Comparison of ENCODE assay signal across 13 cellular contexts in the genomic region with DNA sequence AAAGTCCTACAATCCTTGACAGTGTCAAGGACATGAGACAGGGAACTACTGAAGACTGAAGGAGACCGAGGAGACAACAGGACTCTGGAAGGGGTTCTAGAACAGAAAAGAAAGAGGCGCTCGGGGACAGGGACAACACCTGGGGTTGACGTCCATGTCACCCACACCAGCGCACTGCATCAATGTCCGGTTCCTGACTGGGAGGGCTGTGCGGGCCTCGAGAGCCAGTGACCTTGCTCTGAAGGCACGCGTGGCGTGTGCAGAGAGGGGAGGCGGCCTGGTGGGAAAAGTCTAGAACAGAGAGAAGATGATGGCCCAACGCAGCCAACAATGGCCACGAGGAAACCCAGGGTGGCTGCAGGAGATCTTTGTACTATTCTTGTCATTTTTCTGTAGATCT. TPM values are rescaled to one million over a fixed set of nuclear protein-coding genes. Genes with fewer than 3 reads are reported as not detected.
DNase-seq lines count a peak whose midpoint lies in the region; ATAC-seq and TF ChIP-seq lines count a peak whose summit lies in the region.
"Had no signal": no experiment of that assay in that cellular context is flagged by ENCODE, and none has a peak within 500 bp of the region (broad histone marks: within the 10 kb centered on the region; RNA-seq: fewer than 3 reads in every experiment).

No MANE protein-coding gene starts in this region.

- peaks cover 24% of the 10 kb centered on the region for H3K36me3 Mint-ChIP-seq in neural crest cell (ENCODE audit: low read depth)

- H3K4me1 Mint-ChIP-seq in neural crest cell: peaks cover 32% of the 10 kb centered on the region

- H2AFZ ChIP-seq in Loucy (ENCODE audit: low read length): no peak overlapping the region

- H3K27me3 Mint-ChIP-seq in neural crest cell (ENCODE audit: low read depth): no peaks in the 10 kb centered on the region

- no peak overlapping the region for H3K4me3 ChIP-seq in BLaER1 treated with 17β-estradiol and CSF1 and Interleukin-3, amounts not matched to agents 10 nM and 100 nM
- H3K4me3 ChIP-seq in Loucy (ENCODE audit: low read length, poor library complexity, severe bottlenecking): peak overlapping the region; percentile 34
- H3K4me3 ChIP-seq: HAP-1 had no signal

- peak overlapping the region; percentile 34 for H3K4me3 Mint-ChIP-seq in neural crest cell
- H3K4me3 Mint-ChIP-seq: CD8-positive, alpha-beta T cell had no signal

- H3K27ac ChIP-seq in BLaER1 treated with 17β-estradiol and CSF1 and Interleukin-3, amounts not matched to agents 10 nM and 100 nM: peak overlapping the region in 6 of 11 experiments; percentile 8 to 67 (median 30); a peak in 6 of 22 replicates

- no peak overlapping the region; a peak in 1 of 22 replicates for H3K9ac ChIP-seq in BLaER1 treated with 17β-estradiol and CSF1 and Interleukin-3, amounts not matched to agents 10 nM and 100 nM
- H3K9ac ChIP-seq in Loucy (ENCODE audit: low read depth, low read length, poor library complexity, severe bottlenecking): no peak overlapping the region

- peaks cover 0 to 62% (median 9%) of the 10 kb centered on the region in 11 experiments; a peak in 14 of 22 replicates for H4K20me1 ChIP-seq in BLaER1 treated with 17β-estradiol and CSF1 and Interleukin-3, amounts not matched to agents 10 nM and 100 nM
- peaks cover 30% of the 10 kb centered on the region for H4K20me1 ChIP-seq in Loucy (ENCODE audit: insufficient read depth, low read length, poor library complexity, severe bottlenecking)

- no peaks in the 10 kb centered on the region for H3K9me3 ChIP-seq in BLaER1 treated with 17β-estradiol and CSF1 and Interleukin-3, amounts not matched to agents 10 nM and 100 nM (replicated peaks in 1 of 11)
- H3K9me3 ChIP-seq in Loucy (ENCODE audit: insufficient read depth, low read depth, low read length): no peaks in the 10 kb centered on the region
- H3K9me3 ChIP-seq: HAP-1 had no signal

- peak overlapping the region in 10 of 11 experiments; percentile 53 to 78 (median 68); a peak in 16 of 22 replicates for H3K4me2 ChIP-seq in BLaER1 treated with 17β-estradiol and CSF1 and Interleukin-3, amounts not matched to agents 10 nM and 100 nM
- peak overlapping the region; percentile 58 for H3K4me2 ChIP-seq in Loucy (ENCODE audit: low read depth, low read length, poor library complexity, severe bottlenecking)

- peaks cover 74% of the 10 kb centered on the region for H3K79me2 ChIP-seq in Loucy (ENCODE audit: insufficient read depth, low read length)

- ATAC-seq in GM19467 (IDR thresholded peaks at IDR 0.05; ENCODE audit: unreplicated experiment): no peak
- ATAC-seq: CD8-positive, alpha-beta T cell; HepG2 had no signal

- no peak overlapping the region for H3K27ac Mint-ChIP-seq in neural crest cell (ENCODE audit: unreplicated experiment)
- H3K27ac Mint-ChIP-seq: CD8-positive, alpha-beta T cell had no signal

- H3F3A ChIP-seq in Loucy (ENCODE audit: low read depth): no peaks in the 10 kb centered on the region

- H3K27me3 ChIP-seq in BLaER1 treated with 17β-estradiol and CSF1 and Interleukin-3, amounts not matched to agents 10 nM and 100 nM: no peaks in the 10 kb centered on the region
- no peaks in the 10 kb centered on the region for H3K27me3 ChIP-seq in Loucy (ENCODE audit: insufficient read depth, low read length, poor library complexity, severe bottlenecking)

- H3K4me1 ChIP-seq in BLaER1 treated with 17β-estradiol and CSF1 and Interleukin-3, amounts not matched to agents 10 nM and 100 nM: peaks cover 63 to 80% (median 72%) of the 10 kb centered on the region in 10 experiments
- H3K4me1 ChIP-seq in Loucy (ENCODE audit: insufficient read depth, low read length, poor library complexity, severe bottlenecking): peaks cover 74% of the 10 kb centered on the region

- no peak for DNase-seq in neural crest cell (ENCODE audit: low read depth, low spot score)
- no peak for DNase-seq in NCI-H524 treated with DMSO at 0.1 percent for 48 hours (lab: John Stamatoyannopoulos, UW)
- DNase-seq in NAMALWA (ENCODE audit: low spot score): no peak
- DNase-seq in hepatic stellate cell (ENCODE audit: low spot score): no peak
- DNase-seq: CD8-positive, alpha-beta T cell; COR-L47; DND-41; GDM1 had no signal

- H3K9me3 Mint-ChIP-seq in neural crest cell: no peaks in the 10 kb centered on the region
- H3K9me3 Mint-ChIP-seq: CD8-positive, alpha-beta T cell had no signal

- no peak for TF ChIP-seq CTCF in Loucy (conservative IDR thresholded peaks at IDR 0.05; ENCODE audit: low read length)
- TF ChIP-seq CTCF in neural crest cell (conservative IDR thresholded peaks at IDR 0.05): no peak

- peaks cover 42 to 85% (median 68%) of the 10 kb centered on the region in 11 experiments for H3K36me3 ChIP-seq in BLaER1 treated with 17β-estradiol and CSF1 and Interleukin-3, amounts not matched to agents 10 nM and 100 nM
- H3K36me3 ChIP-seq in Loucy (ENCODE audit: insufficient read depth, low read length): peaks cover 14% of the 10 kb centered on the region

- H3K9me2 ChIP-seq in Loucy (replicated peaks; ENCODE audit: low read depth, low read length): no peaks in the 10 kb centered on the region

RNA-seq across cellular contexts. Expression of a gene that starts 5.7 kb away (rescaled TPM):
- 81.5 and 92.3 TPM in 2 replicates for total RNA-seq in neural crest cell

RNA-seq across cellular contexts. Expression of a gene that starts 13.3 kb away (rescaled TPM):
- total RNA-seq in neural crest cell: 26.8 and 29.6 TPM in 2 replicates
